In the genomic region with DNA sequence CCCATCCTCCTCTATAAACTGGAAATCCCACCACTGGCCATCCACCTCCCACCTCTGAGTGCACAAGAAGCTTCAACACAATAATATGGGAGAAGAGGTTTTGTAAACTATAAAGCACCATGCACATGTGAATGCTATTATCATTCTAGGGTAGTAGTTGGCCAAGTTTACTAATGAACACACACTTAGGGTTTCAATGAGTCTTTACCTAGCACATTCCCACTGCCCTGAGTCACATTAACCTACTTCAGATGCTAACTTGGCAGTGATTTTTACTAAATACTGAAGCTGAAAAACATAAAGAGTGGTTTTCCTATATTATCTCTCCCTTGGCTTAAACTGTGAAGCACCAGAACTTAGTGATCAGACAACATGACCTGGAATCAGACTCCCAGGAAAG, we compare ENCODE assay signal across 20 cellular contexts.
DNase-seq lines count a peak whose midpoint lies in the region; TF ChIP-seq lines count a peak whose summit lies in the region.
"Had no signal": no experiment of that assay in that cellular context is flagged by ENCODE, and none has a peak within 500 bp of the region (broad histone marks: within the 10 kb centered on the region; RNA-seq: fewer than 3 reads in every experiment).

No MANE protein-coding gene starts in this region.

- H3K27ac Mint-ChIP-seq in CD8-positive, alpha-beta memory T cell: peak overlapping the region in 7 of 8 donors; percentile 25 to 86 (median 54)
- H3K27ac Mint-ChIP-seq in activated CD4-positive, alpha-beta memory T cell treated with anti-CD3 and anti-CD28 coated beads for 36 hours: peak overlapping the region; percentile 73
- peak overlapping the region in 4 of 6 donors; percentile 18 to 69 (median 46) for H3K27ac Mint-ChIP-seq in immature natural killer cell
- H3K27ac Mint-ChIP-seq: activated CD4-positive, alpha-beta T cell treated with anti-CD3 and anti-CD28 coated beads, Interleukin-2, amount 10 ng/mL, durations not matched to agents 7 days and 5 days had no signal

- peak overlapping the region in 5 of 7 donors; percentile 7 to 40 (median 29) for H3K4me3 Mint-ChIP-seq in CD8-positive, alpha-beta memory T cell
- no peak overlapping the region for H3K4me3 Mint-ChIP-seq in activated CD4-positive, alpha-beta memory T cell treated with anti-CD3 and anti-CD28 coated beads for 36 hours
- H3K4me3 Mint-ChIP-seq in immature natural killer cell: peak overlapping the region in 1 of 5 donors; percentile 11
- H3K4me3 Mint-ChIP-seq: activated CD4-positive, alpha-beta T cell treated with anti-CD3 and anti-CD28 coated beads, Interleukin-2, amount 10 ng/mL, durations not matched to agents 7 days and 5 days had no signal

- no peak for TF ChIP-seq CTCF in AG10803 (conservative IDR thresholded peaks at IDR 0.05; ENCODE audit: low read length)

- no peaks in the 10 kb centered on the region for H3K9me3 ChIP-seq in CD8-positive, alpha-beta memory T cell (ENCODE audit: low read length)
- H3K9me3 ChIP-seq: adrenal gland, esophagus muscularis mucosa had no signal

- H3K4me1 Mint-ChIP-seq in CD8-positive, alpha-beta memory T cell: peaks cover 59 to 77% (median 72%) of the 10 kb centered on the region in 3 donors
- peaks cover 66% of the 10 kb centered on the region for H3K4me1 Mint-ChIP-seq in activated CD4-positive, alpha-beta memory T cell treated with anti-CD3 and anti-CD28 coated beads for 36 hours (ENCODE audit: low read depth)
- H3K4me1 Mint-ChIP-seq in immature natural killer cell: peaks cover 66 to 78% of the 10 kb centered on the region in 2 donors

- intact Hi-C loops in activated CD4-positive, alpha-beta memory T cell treated with anti-CD3 and anti-CD28 coated beads for 36 hours (cut with micrococcal nuclease): no loop called here

- CTCF ChIA-PET in CD8-positive, alpha-beta memory T cell (lab: Charles Lee): no interaction called here
- CTCF ChIA-PET in activated CD4-positive, alpha-beta memory T cell treated with anti-CD3 and anti-CD28 coated beads for 36 hours (lab: Charles Lee): no interaction called here

- peak; percentile 61 for DNase-seq in AG10803 (ENCODE audit: low read depth)
- no peak for DNase-seq in CD8-positive, alpha-beta memory T cell
- DNase-seq in activated CD4-positive, alpha-beta memory T cell treated with anti-CD3 and anti-CD28 coated beads for 36 hours: no peak
- no peak for DNase-seq in immature natural killer cell
- no peak for DNase-seq in NCI-H1694 (lab: John Stamatoyannopoulos, UW)
- no peak for DNase-seq in KG1 (lab: John Stamatoyannopoulos, UW)
- no peak for DNase-seq in HuH-7.5 (ENCODE audit: low spot score)
- DNase-seq: activated CD4-positive, alpha-beta T cell treated with anti-CD3 and anti-CD28 coated beads, Interleukin-2, amount 10 ng/mL, durations not matched to agents 7 days and 5 days; activated T-cell treated with anti-CD3 and anti-CD28 coated beads, Interleukin-2, amount 50 U/mL, for 1 hour; adrenal gland; caudate nucleus; glutamatergic neuron; left ventricle myocardium superior; NCI-H187 treated with DMSO at 0.1 percent for 48 hours; RPMI8226; stimulated activated CD4-positive, alpha-beta T cell treated with anti-CD3 and anti-CD28 coated beads, Interleukin-4, amount 100 ng/mL, for 24 hours; SW 1271 had no signal

- H3K27me3 ChIP-seq in CD8-positive, alpha-beta memory T cell (ENCODE audit: insufficient read depth, low read length, poor library complexity, severe bottlenecking): no peaks in the 10 kb centered on the region
- H3K27me3 ChIP-seq: esophagus muscularis mucosa had no signal

- peaks cover 0 to 46% (median 4%) of the 10 kb centered on the region in 3 donors for H3K36me3 Mint-ChIP-seq in CD8-positive, alpha-beta memory T cell
- peaks cover 9% of the 10 kb centered on the region for H3K36me3 Mint-ChIP-seq in activated CD4-positive, alpha-beta memory T cell treated with anti-CD3 and anti-CD28 coated beads for 36 hours
- H3K36me3 Mint-ChIP-seq in immature natural killer cell: peaks cover 0 to 6% (median 0%) of the 10 kb centered on the region in 3 donors

- H3K27ac ChIP-seq in CD8-positive, alpha-beta memory T cell (ENCODE audit: low read depth, low read length): no peak overlapping the region
- H3K27ac ChIP-seq: adrenal gland, esophagus muscularis mucosa had no signal

- peaks cover 64% of the 10 kb centered on the region for H3K4me1 ChIP-seq in CD8-positive, alpha-beta memory T cell (ENCODE audit: insufficient read depth, low read length)
- H3K4me1 ChIP-seq: adrenal gland, esophagus muscularis mucosa had no signal

- no peaks in the 10 kb centered on the region for H3K36me3 ChIP-seq in CD8-positive, alpha-beta memory T cell (ENCODE audit: insufficient read depth, low read length)
- H3K36me3 ChIP-seq: adrenal gland, esophagus muscularis mucosa had no signal

- no peaks in the 10 kb centered on the region for H3K9me3 Mint-ChIP-seq in CD8-positive, alpha-beta memory T cell
- H3K9me3 Mint-ChIP-seq in activated CD4-positive, alpha-beta memory T cell treated with anti-CD3 and anti-CD28 coated beads for 36 hours: no peaks in the 10 kb centered on the region
- H3K9me3 Mint-ChIP-seq in immature natural killer cell: no peaks in the 10 kb centered on the region
- H3K9me3 Mint-ChIP-seq: activated CD4-positive, alpha-beta T cell treated with anti-CD3 and anti-CD28 coated beads, Interleukin-2, amount 10 ng/mL, durations not matched to agents 7 days and 5 days had no signal

- POLR2A ChIA-PET in CD8-positive, alpha-beta memory T cell (lab: Charles Lee): interaction anchor here (1.0 to 1.1 kb wide), 2 partner anchors 12 to 26 kb away, joined by 3 read pairs; no protein-coding TSS in a partner anchor
- POLR2A ChIA-PET in activated CD4-positive, alpha-beta memory T cell treated with anti-CD3 and anti-CD28 coated beads for 36 hours (lab: Charles Lee): no interaction called here

- no peak overlapping the region for H3K4me3 ChIP-seq in AG10803 (ENCODE audit: low read length)
- H3K4me3 ChIP-seq in CD8-positive, alpha-beta memory T cell (ENCODE audit: low read length): no peak overlapping the region
- H3K4me3 ChIP-seq: adrenal gland, esophagus muscularis mucosa, K562, smooth muscle cell had no signal

- no peaks in the 10 kb centered on the region for H3K27me3 Mint-ChIP-seq in CD8-positive, alpha-beta memory T cell
- H3K27me3 Mint-ChIP-seq in activated CD4-positive, alpha-beta memory T cell treated with anti-CD3 and anti-CD28 coated beads for 36 hours: no peaks in the 10 kb centered on the region
- no peaks in the 10 kb centered on the region for H3K27me3 Mint-ChIP-seq in immature natural killer cell (ENCODE audit: low read depth in 3 of 3)
- H3K27me3 Mint-ChIP-seq: activated CD4-positive, alpha-beta T cell treated with anti-CD3 and anti-CD28 coated beads, Interleukin-2, amount 10 ng/mL, durations not matched to agents 7 days and 5 days had no signal
